19 cellular contexts compared by ENCODE assay signal in the genomic region with DNA sequence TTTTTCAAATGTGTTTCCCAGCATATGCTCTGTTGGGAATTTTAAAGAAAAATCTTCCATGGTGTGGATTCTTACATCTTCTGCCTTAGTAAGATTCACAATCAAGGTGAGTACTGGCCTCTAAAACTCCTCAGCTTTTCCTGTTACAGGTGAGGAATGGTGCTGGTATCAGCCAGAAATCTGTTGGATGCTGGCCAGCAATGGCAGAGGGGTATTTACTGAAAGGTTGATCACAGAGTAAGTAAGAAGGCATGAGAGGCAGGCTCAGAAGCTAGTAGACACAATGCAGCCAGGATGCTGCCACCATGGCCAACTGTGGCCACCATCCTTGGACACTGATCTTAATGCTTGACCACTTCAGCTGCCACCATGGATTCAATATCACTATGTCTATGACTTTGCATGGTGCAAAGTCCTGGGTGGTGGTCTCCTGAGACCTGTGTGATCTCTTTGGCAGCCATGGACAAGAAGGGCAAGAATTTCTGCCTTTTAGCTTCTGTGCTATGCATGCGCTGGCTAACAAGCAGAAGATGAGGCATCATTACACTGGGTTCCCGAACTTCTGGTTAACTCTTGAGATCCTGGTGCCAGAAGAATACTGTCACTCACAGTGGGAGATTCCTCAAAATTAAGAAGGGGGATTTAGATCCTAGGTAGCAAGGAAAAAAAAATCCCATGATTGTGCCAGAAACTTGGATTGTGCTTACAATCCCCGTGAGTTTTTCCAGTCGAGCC.
A peak's percentile ranks its signal among the peaks of the same experiment; 100 is the strongest.
DNase-seq lines count a peak whose midpoint lies in the region; ATAC-seq and TF ChIP-seq lines count a peak whose summit lies in the region.
"Had no signal": no experiment of that assay in that cellular context is flagged by ENCODE, and none has a peak within 500 bp of the region (broad histone marks: within the 10 kb centered on the region; RNA-seq: fewer than 3 reads in every experiment).

No MANE protein-coding gene starts in this region.

- H3K27ac Mint-ChIP-seq in nephron progenitor cell, result peak overlapping the region; percentile 87

- H2AFZ ChIP-seq in OCI-LY7 (ENCODE audit: low read length), result no peak overlapping the region

- TF ChIP-seq CTCF in 22Rv1 (IDR thresholded peaks at IDR 0.05) (no peak), HEK293 (tag by site-specific recombination; IDR thresholded peaks at IDR 0.05) (no peak), OCI-LY7 (conservative IDR thresholded peaks at IDR 0.05; ENCODE audit: low read length) (no peak), nephron progenitor cell (IDR thresholded peaks at IDR 0.05) (no peak), vagina (IDR thresholded peaks at IDR 0.05) (no peak)

- no peaks in the 10 kb centered on the region for H3K79me2 ChIP-seq in OCI-LY7 (ENCODE audit: insufficient read depth, low read depth, low read length)

- intact Hi-C loops in OCI-LY7 (cut with micrococcal nuclease; ENCODE audit: unreplicated experiment), result no loop called here
- intact Hi-C loops in vagina (cut with DNase I), result no loop called here

- H3K27me3 Mint-ChIP-seq in nephron progenitor cell (ENCODE audit: low read depth, poor library complexity), result peaks cover 3% of the 10 kb centered on the region

- H3K27ac ChIP-seq in 22Rv1 (peak overlapping the region; percentile 80), HEK293 (ENCODE audit: extremely low read depth, low read depth, low read length) (no peak overlapping the region; the same call in 1 of the 2 replicates), OCI-LY7 (ENCODE audit: low read depth, low read length, poor library complexity, severe bottlenecking) (no peak overlapping the region), vagina (no peak overlapping the region)
- H3K27ac ChIP-seq: ascending aorta, RWPE1 had no signal

- no peaks in the 10 kb centered on the region for H3K9me3 Mint-ChIP-seq in nephron progenitor cell

- no peak for ATAC-seq in HG02840 (IDR thresholded peaks at IDR 0.05; ENCODE audit: low FRiP score, unreplicated experiment)
- ATAC-seq in HG02970 (IDR thresholded peaks at IDR 0.05; ENCODE audit: low FRiP score, unreplicated experiment), result no peak

- H4K20me1 ChIP-seq in OCI-LY7 (ENCODE audit: insufficient read depth, low read length), result no peaks in the 10 kb centered on the region

- no peaks in the 10 kb centered on the region for H3K36me3 ChIP-seq in HEK293 (ENCODE audit: control insufficient read depth in 2 of 2, insufficient read depth in 1 of 2, low read length in 2 of 2)
- no peaks in the 10 kb centered on the region for H3K36me3 ChIP-seq in OCI-LY7 (ENCODE audit: insufficient read depth, low read length)
- H3K36me3 ChIP-seq in vagina, result no peaks in the 10 kb centered on the region
- H3K36me3 ChIP-seq: ascending aorta had no signal

- H3K4me3 ChIP-seq in HEK293 (ENCODE audit: low read depth, low read length), result no peak overlapping the region
- no peak overlapping the region for H3K4me3 ChIP-seq in OCI-LY7 (ENCODE audit: low read depth, low read length, poor library complexity, severe bottlenecking)
- no peak overlapping the region for H3K4me3 ChIP-seq in vagina
- H3K4me3 ChIP-seq: ascending aorta had no signal

- peaks cover 67% of the 10 kb centered on the region for H3K4me1 Mint-ChIP-seq in nephron progenitor cell

- peak overlapping the region; percentile 30 for H3K4me3 Mint-ChIP-seq in nephron progenitor cell

- H3K36me3 Mint-ChIP-seq in nephron progenitor cell (ENCODE audit: low read depth), result no peaks in the 10 kb centered on the region

- H3K9me3 ChIP-seq in HEK293 (ENCODE audit: control insufficient read depth, insufficient read depth, low read depth, low read length) (no peaks in the 10 kb centered on the region), OCI-LY7 (ENCODE audit: low read length) (no peaks in the 10 kb centered on the region), vagina (no peaks in the 10 kb centered on the region)
- H3K9me3 ChIP-seq: ascending aorta, Caco-2 had no signal

- POLR2A ChIA-PET in HEK293 (lab: Yijun Ruan, JAX) (no interaction called here), OCI-LY7 (lab: Charles Lee) (no interaction called here)

- no peaks in the 10 kb centered on the region for H3K27me3 ChIP-seq in vagina
- H3K27me3 ChIP-seq: ascending aorta had no signal

- no peak for TF ChIP-seq POLR2A in vagina (IDR thresholded peaks at IDR 0.05)

- no peaks in the 10 kb centered on the region for H3K9me2 ChIP-seq in OCI-LY7 (ENCODE audit: insufficient read depth, low read length)

- peaks cover 5% of the 10 kb centered on the region; the same call in 1 of the 2 replicates for H3K4me1 ChIP-seq in HEK293 (ENCODE audit: control insufficient read depth, insufficient read depth, low read length)
- H3K4me1 ChIP-seq in OCI-LY7 (ENCODE audit: insufficient read depth, low read length, poor library complexity, severe bottlenecking), result peaks cover 7% of the 10 kb centered on the region
- H3K4me1 ChIP-seq in vagina, result peaks cover 21% of the 10 kb centered on the region
- H3K4me1 ChIP-seq: ascending aorta had no signal

- CTCF ChIA-PET in HEK293 (lab: Yijun Ruan, JAX), result no interaction called here
- CTCF ChIA-PET in OCI-LY7 (lab: Charles Lee; ENCODE audit: unreplicated experiment), result no interaction called here

- BruUV-seq in OCI-LY7 (replicated peaks; lab: Mats Ljungman, UMichigan), result no TSS peak

- DNase-seq in OCI-LY7 (ENCODE audit: low spot score) (no peak), nephron progenitor cell (no peak), vagina (ENCODE audit: extremely low spot score in 2 of 2) (no peak), NCI-H2081 treated with DMSO at 0.1 percent for 48 hours (lab: John Stamatoyannopoulos, UW) (no peak)
- DNase-seq: activated CD4-positive, CD25-positive, alpha-beta regulatory T cell; activated naive CD4-positive, alpha-beta T cell; GF-D8; NCI-H1694; NCI-H82; stimulated activated CD4-positive, alpha-beta T cell treated with anti-CD3 and anti-CD28 coated beads, Interleukin-12 subunit alpha, Interleukin-12 subunit beta, amount 100 ng/mL, for 4 hours; stimulated activated naive CD4-positive, alpha-beta T cell; T-helper 1 cell had no signal

- H3K4me2 ChIP-seq in OCI-LY7 (ENCODE audit: low read length), result 0 out of 2 replicates have a peak overlapping the region, but pooled peaks have one; percentile 5

TF ChIP-seq in HEK293, 187 proteins besides CTCF, POLR2A, EP300 and RAD21:
- TF ChIP-seq HOXA7 (CRISPR knock-in tag; IDR thresholded peaks at IDR 0.05; ENCODE audit: borderline replicate concordance) (no peak), ZNF239 (tag by site-specific recombination; IDR thresholded peaks at IDR 0.05) (no peak), SCRT2 (tag by site-specific recombination; IDR thresholded peaks at IDR 0.05) (0 out of 2 replicates have a peak, but pooled peaks have one; percentile 2), RBAK (tag by site-specific recombination; IDR thresholded peaks at IDR 0.05) (no peak), ZNF140 (tag by site-specific recombination; IDR thresholded peaks at IDR 0.05) (no peak), SCRT1 (tag by site-specific recombination; IDR thresholded peaks at IDR 0.05; ENCODE audit: borderline replicate concordance) (0 out of 2 replicates have a peak, but pooled peaks have one; percentile 4)
